8 cellular contexts compared by ENCODE assay signal in the genomic region with DNA sequence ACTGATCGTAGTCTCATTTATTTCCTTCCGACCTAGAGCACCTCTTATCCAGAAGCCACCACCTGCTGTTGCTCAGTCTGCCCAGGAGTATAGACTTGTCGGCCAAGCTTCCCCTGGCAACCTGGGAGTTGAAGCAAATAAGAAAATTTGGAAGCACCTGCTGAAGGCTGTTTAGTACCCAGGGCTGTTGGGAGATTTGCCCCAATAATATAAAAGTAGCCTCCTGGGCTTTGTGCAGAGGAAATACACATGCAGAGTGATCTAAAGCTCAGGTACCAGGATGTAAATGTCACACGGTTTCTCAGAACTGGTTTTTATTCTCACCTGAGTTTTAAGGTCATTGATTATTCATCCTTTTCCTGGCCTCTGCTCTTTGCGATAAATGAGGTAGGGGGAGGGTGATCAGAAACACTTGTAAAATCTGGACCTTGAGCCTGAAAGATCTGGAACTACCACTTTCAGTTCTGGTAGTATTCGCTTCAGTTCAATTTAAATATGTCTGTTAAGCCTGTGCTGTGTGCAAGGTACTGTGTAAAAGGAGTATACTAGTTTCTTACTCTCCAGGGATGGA. TPM values are rescaled to one million over a fixed set of nuclear protein-coding genes. Genes with fewer than 3 reads are reported as not detected.
DNase-seq lines count a peak whose midpoint lies in the region; ATAC-seq and TF ChIP-seq lines count a peak whose summit lies in the region.

No MANE protein-coding gene starts in this region.

- H3K4me3 ChIP-seq in left ventricle myocardium inferior (peak overlapping the region; percentile 94), astrocyte of the spinal cord (ENCODE audit: low read depth, low read length) (peak overlapping the region; percentile 30), uterus (peak overlapping the region in 1 of 2 donors; percentile 87)

- TF ChIP-seq CTCF in left ventricle myocardium inferior (IDR thresholded peaks at IDR 0.05; ENCODE audit: borderline replicate concordance) = no peak
- TF ChIP-seq CTCF in astrocyte of the spinal cord (IDR thresholded peaks at IDR 0.05; ENCODE audit: low read depth, low read length) = no peak
- peak in 2 of 4 experiments; percentile 0 to 38 for TF ChIP-seq CTCF in uterus (IDR thresholded peaks at IDR 0.05)

- intact Hi-C loops in left ventricle myocardium inferior (cut with micrococcal nuclease) (no loop called here), Right ventricle myocardium superior (cut with DNase I) (no loop called here), uterus (cut with DNase I; ENCODE audit: low total_unique reads) (loop anchor here (10.0 kb wide), 1 partner anchor 267 kb away; no protein-coding TSS in a partner anchor)

- in situ Hi-C loops in astrocyte of the spinal cord (cut with HindIII; ENCODE audit: low sequenced_read_pairs) = no loop called here

- peaks cover 3% of the 10 kb centered on the region for H3K27me3 Mint-ChIP-seq in memory B cell

- H3K9me3 ChIP-seq in left ventricle myocardium inferior (replicated peaks) (no peaks in the 10 kb centered on the region), uterus (no peaks in the 10 kb centered on the region)

- peak overlapping the region; percentile 96 for H3K27ac Mint-ChIP-seq in memory B cell

- peaks cover 5% of the 10 kb centered on the region for H3K27me3 ChIP-seq in left ventricle myocardium inferior (ENCODE audit: low read depth)
- H3K27me3 ChIP-seq in uterus = no peaks in the 10 kb centered on the region

- H3K36me3 ChIP-seq in left ventricle myocardium inferior = no peaks in the 10 kb centered on the region
- no peaks in the 10 kb centered on the region for H3K36me3 ChIP-seq in uterus

- ATAC-seq in Right ventricle myocardium superior (ENCODE audit: poor library complexity) (no peak), memory B cell (ENCODE audit: low read depth) (no peak), GM19328 (IDR thresholded peaks at IDR 0.05; ENCODE audit: unreplicated experiment) (no peak), HG03439 (IDR thresholded peaks at IDR 0.05; ENCODE audit: unreplicated experiment) (no peak)

- H3K4me1 Mint-ChIP-seq in memory B cell = peaks cover 27% of the 10 kb centered on the region

- peak overlapping the region; percentile 92 for H3K4me3 Mint-ChIP-seq in memory B cell

- H3K4me1 ChIP-seq in left ventricle myocardium inferior (peaks cover 47% of the 10 kb centered on the region), uterus (peaks cover 0 to 7% of the 10 kb centered on the region in 2 donors)

- H3K27ac ChIP-seq in left ventricle myocardium inferior (replicated peaks) (peak overlapping the region; percentile 99), uterus (peak overlapping the region; percentile 56 to 57)

- DNase-seq in left ventricle myocardium inferior (no peak), Right ventricle myocardium superior (no peak), astrocyte of the spinal cord (ENCODE audit: low read depth, low spot score) (no peak), memory B cell (ENCODE audit: low spot score in 2 of 2) (no peak), uterus (no peak), occipital lobe (lab: John Stamatoyannopoulos, UW) (no peak)

- TF ChIP-seq POLR2A in uterus (IDR thresholded peaks at IDR 0.05) = no peak

- no peaks in the 10 kb centered on the region for H3K9me3 Mint-ChIP-seq in memory B cell

- no peaks in the 10 kb centered on the region for H3K36me3 Mint-ChIP-seq in memory B cell

RNA-seq across cellular contexts. Expression of a gene that starts 0.8 kb away (rescaled TPM):
- total RNA-seq in left ventricle myocardium inferior = 109 TPM
- total RNA-seq in Right ventricle myocardium superior = 90.1 TPM
- total RNA-seq in uterus = 100 to 1,000 TPM in 3 of 4 donors, 10 to 100 TPM in 1; 46.6 to 196 (median 126) TPM
- total RNA-seq in occipital lobe = 145 TPM
